27 cellular contexts compared by ENCODE assay signal in the genomic region with DNA sequence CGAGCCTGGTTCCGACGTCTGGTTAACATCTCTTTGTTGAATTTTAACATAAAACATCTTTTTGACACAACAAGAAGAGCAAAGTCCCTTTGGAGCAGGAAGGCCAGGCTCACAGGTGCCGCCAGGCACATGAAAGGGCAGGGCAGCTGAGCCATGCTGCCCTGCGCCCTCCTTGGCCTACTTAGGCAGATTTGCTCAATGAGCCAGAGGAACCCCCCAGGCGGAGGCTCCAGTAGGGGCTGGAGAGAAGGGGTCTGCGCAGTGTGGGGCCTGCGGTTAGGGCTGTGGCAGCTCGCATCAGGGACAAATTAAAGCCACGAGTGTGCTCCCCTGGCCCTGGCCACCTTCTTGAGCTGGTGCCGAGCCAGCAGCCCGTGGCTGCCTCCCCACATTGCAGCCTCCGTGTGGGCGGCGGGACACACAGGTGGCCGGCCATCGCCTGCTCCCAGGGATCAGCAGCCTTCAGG. TPM values are rescaled to one million over a fixed set of nuclear protein-coding genes. Genes with fewer than 3 reads are reported as not detected.
"Had no signal": no experiment of that assay in that cellular context is flagged by ENCODE, and none has a peak within 500 bp of the region (broad histone marks: within the 10 kb centered on the region; RNA-seq: fewer than 3 reads in every experiment).

No MANE protein-coding gene starts in this region.

- H3K9me3 Mint-ChIP-seq: activated CD4-positive, alpha-beta T cell treated with anti-CD3 and anti-CD28 coated beads, Interleukin-2, amount 10 ng/mL, durations not matched to agents 7 days and 5 days; activated naive CD8-positive, alpha-beta T cell treated with anti-CD3 and anti-CD28 coated beads for 36 hours; natural killer cell treated with Interleukin-12 subunit alpha and Interleukin-12 subunit beta and Interleukin-15 and Interleukin-18, amount 100 ng/mL, for 72 hours; stimulated activated effector memory CD8-positive, alpha-beta T cell treated with anti-CD3 and anti-CD28 coated beads, Interleukin-12 subunit alpha, Interleukin-12 subunit beta, amount 100 ng/mL, for 72 hours had no signal

- H3K27me3 ChIP-seq: right atrium auricular region, SJCRH30, stomach had no signal

- H3K4me3 Mint-ChIP-seq: activated CD4-positive, alpha-beta T cell treated with anti-CD3 and anti-CD28 coated beads, Interleukin-2, amount 10 ng/mL, durations not matched to agents 7 days and 5 days; activated naive CD8-positive, alpha-beta T cell treated with anti-CD3 and anti-CD28 coated beads for 36 hours; natural killer cell treated with Interleukin-12 subunit alpha and Interleukin-12 subunit beta and Interleukin-15 and Interleukin-18, amount 100 ng/mL, for 72 hours; stimulated activated effector memory CD8-positive, alpha-beta T cell treated with anti-CD3 and anti-CD28 coated beads, Interleukin-12 subunit alpha, Interleukin-12 subunit beta, amount 100 ng/mL, for 72 hours had no signal

- H3K27ac Mint-ChIP-seq: activated CD4-positive, alpha-beta T cell treated with anti-CD3 and anti-CD28 coated beads, Interleukin-2, amount 10 ng/mL, durations not matched to agents 7 days and 5 days; activated naive CD8-positive, alpha-beta T cell treated with anti-CD3 and anti-CD28 coated beads for 36 hours; natural killer cell treated with Interleukin-12 subunit alpha and Interleukin-12 subunit beta and Interleukin-15 and Interleukin-18, amount 100 ng/mL, for 72 hours; progenitor cell of endocrine pancreas; stimulated activated effector memory CD8-positive, alpha-beta T cell treated with anti-CD3 and anti-CD28 coated beads, Interleukin-12 subunit alpha, Interleukin-12 subunit beta, amount 100 ng/mL, for 72 hours had no signal

- H3K27me3 Mint-ChIP-seq: activated naive CD8-positive, alpha-beta T cell treated with anti-CD3 and anti-CD28 coated beads for 36 hours had no signal

- H3K4me1 ChIP-seq: gastroesophageal sphincter, heart left ventricle, right atrium auricular region, SJCRH30, stomach had no signal

- H3K4me3 ChIP-seq: gastroesophageal sphincter, heart left ventricle, right atrium auricular region, SJCRH30, skin epidermis, stomach had no signal

- H3K9me3 ChIP-seq: gastroesophageal sphincter, heart left ventricle, right atrium auricular region, SJCRH30, stomach had no signal

- H3K4me1 Mint-ChIP-seq: activated CD4-positive, alpha-beta T cell treated with anti-CD3 and anti-CD28 coated beads, Interleukin-2, amount 10 ng/mL, durations not matched to agents 7 days and 5 days; activated naive CD8-positive, alpha-beta T cell treated with anti-CD3 and anti-CD28 coated beads for 36 hours; stimulated activated effector memory CD8-positive, alpha-beta T cell treated with anti-CD3 and anti-CD28 coated beads, Interleukin-12 subunit alpha, Interleukin-12 subunit beta, amount 100 ng/mL, for 72 hours had no signal

- H3K36me3 Mint-ChIP-seq: activated naive CD8-positive, alpha-beta T cell treated with anti-CD3 and anti-CD28 coated beads for 36 hours; natural killer cell treated with Interleukin-12 subunit alpha and Interleukin-12 subunit beta and Interleukin-15 and Interleukin-18, amount 100 ng/mL, for 72 hours; stimulated activated effector memory CD8-positive, alpha-beta T cell treated with anti-CD3 and anti-CD28 coated beads, Interleukin-12 subunit alpha, Interleukin-12 subunit beta, amount 100 ng/mL, for 72 hours had no signal

- ATAC-seq: activated CD4-positive, CD25-positive, alpha-beta regulatory T cell treated with anti-CD3 and anti-CD28 coated beads, Interleukin-2, amount 50 U/mL, for 24 hours; esophagus mucosa; gastroesophageal sphincter; natural killer cell treated with Interleukin-12 subunit alpha and Interleukin-12 subunit beta and Interleukin-15 and Interleukin-18, amount 100 ng/mL, for 72 hours had no signal

- H3K27ac ChIP-seq: gastroesophageal sphincter, heart left ventricle, right atrium auricular region, SJCRH30, skin epidermis, stomach had no signal

- H3K36me3 ChIP-seq: gastroesophageal sphincter, heart left ventricle, right atrium auricular region, SJCRH30, stomach had no signal

- DNase-seq: activated CD4-positive, alpha-beta T cell treated with anti-CD3 and anti-CD28 coated beads, Interleukin-2, amount 10 ng/mL, durations not matched to agents 7 days and 5 days; activated CD8-positive, alpha-beta memory T cell treated with anti-CD3 and anti-CD28 coated beads for 24 hours; activated naive CD4-positive, alpha-beta T cell; activated naive CD8-positive, alpha-beta T cell treated with anti-CD3 and anti-CD28 coated beads for 36 hours; amniotic stem cell; cortex of kidney; kidney glomerular epithelial cell; occipital lobe; SJCRH30; stimulated activated CD4-positive, alpha-beta T cell treated with anti-CD3 and anti-CD28 coated beads, Interleukin-15, amount 100 ng/mL, for 24 hours; stimulated activated CD4-positive, alpha-beta T cell treated with anti-CD3 and anti-CD28 coated beads, Interleukin-4, amount 100 ng/mL, for 1 hour; stomach; T1000; trophoblast cell had no signal

RNA-seq across cellular contexts. Expression of a gene that starts 9.9 kb away (rescaled TPM):
- total RNA-seq: activated CD4-positive, alpha-beta T cell treated with anti-CD3 and anti-CD28 coated beads, Interleukin-2, amount 10 ng/mL, durations not matched to agents 7 days and 5 days; activated naive CD8-positive, alpha-beta T cell treated with anti-CD3 and anti-CD28 coated beads for 36 hours; esophagus mucosa; gastroesophageal sphincter; heart left ventricle; lower leg skin; natural killer cell treated with Interleukin-12 subunit alpha and Interleukin-12 subunit beta and Interleukin-15 and Interleukin-18, amount 100 ng/mL, for 72 hours; occipital lobe; progenitor cell of endocrine pancreas; right atrium auricular region; SJCRH30; stomach; T-helper 1 cell treated with Interleukin-12 subunit alpha and Interleukin-12 subunit beta and Interleukin-4 antibody, amounts not matched to agents 30 ng/mL and 1 ng/mL, for 36 hours; temporal lobe had no signal
- polyA plus RNA-seq: heart left ventricle, stomach had no signal

RNA-seq across cellular contexts. Expression of a gene that starts 25.3 kb away (rescaled TPM):
- total RNA-seq: activated CD4-positive, alpha-beta T cell treated with anti-CD3 and anti-CD28 coated beads, Interleukin-2, amount 10 ng/mL, durations not matched to agents 7 days and 5 days; activated naive CD8-positive, alpha-beta T cell treated with anti-CD3 and anti-CD28 coated beads for 36 hours; esophagus mucosa; gastroesophageal sphincter; heart left ventricle; mesenteric fat pad; natural killer cell treated with Interleukin-12 subunit alpha and Interleukin-12 subunit beta and Interleukin-15 and Interleukin-18, amount 100 ng/mL, for 72 hours; occipital lobe; progenitor cell of endocrine pancreas; right atrium auricular region; SJCRH30; stomach; T-helper 1 cell treated with Interleukin-12 subunit alpha and Interleukin-12 subunit beta and Interleukin-4 antibody, amounts not matched to agents 30 ng/mL and 1 ng/mL, for 36 hours; temporal lobe had no signal
- polyA plus RNA-seq: heart left ventricle, stomach had no signal
